1 cellular context compared by ENCODE assay signal in genomic region chr14:103522649-103523582, GRCh38.
TF ChIP-seq lines count a peak whose summit lies in the region.

Gene CKB, minus strand, starts transcription at chr14:103522830. Its CDS starts 337 bp downstream, at chr14:103522493.

TF ChIP-seq in K562, 482 proteins besides CTCF, POLR2A, EP300 and RAD21 (continued from another document and continues in another):
- TF ChIP-seq ZNF407 (IDR thresholded peaks at IDR 0.05; ENCODE audit: low read depth) (no peak), ZBTB7A (IDR thresholded peaks at IDR 0.05; ENCODE audit: borderline replicate concordance, control insufficient read depth, low read depth, low read length) (peak; percentile 68; the same call in 1 of the 2 replicates), SMAD3 (CRISPR knock-in tag; conservative IDR thresholded peaks at IDR 0.05) (no peak), PREB (CRISPR knock-in tag; IDR thresholded peaks at IDR 0.05) (no peak), ZNF324 (CRISPR knock-in tag; IDR thresholded peaks at IDR 0.05) (no peak), ZBTB2 (IDR thresholded peaks at IDR 0.05) (no peak), ZNF174 (CRISPR knock-in tag; IDR thresholded peaks at IDR 0.05) (no peak), TRIM24 (IDR thresholded peaks at IDR 0.05) (no peak), ELF4 (CRISPR knock-in tag; IDR thresholded peaks at IDR 0.05) (no peak), E2F6 (IDR thresholded peaks at IDR 0.05; ENCODE audit: borderline replicate concordance in 1 of 2, extremely low read depth in 1 of 2, insufficient read depth in 1 of 2, insufficient read length in 1 of 2, low read depth in 1 of 2, low read length in 1 of 2, poor library complexity in 1 of 2, severe bottlenecking in 1 of 2) (peak in 1 of 2 experiments; percentile 78), CBX5 (IDR thresholded peaks at IDR 0.05; ENCODE audit: borderline replicate concordance, low read depth) (no peak), CEBPG (CRISPR knock-in tag; IDR thresholded peaks at IDR 0.05) (no peak), CEBPG (tag; conservative IDR thresholded peaks at IDR 0.05 in 1 of 2, IDR thresholded peaks at IDR 0.05 in 1 of 2) (no peak), MEF2A (IDR thresholded peaks at IDR 0.05; ENCODE audit: control insufficient read depth, low read depth, low read length) (peak; percentile 88), ARID1B (IDR thresholded peaks at IDR 0.05) (no peak), HMGXB4 (CRISPR knock-in tag; IDR thresholded peaks at IDR 0.05) (no peak), TRIM25 (IDR thresholded peaks at IDR 0.05; ENCODE audit: borderline replicate concordance) (no peak), ZNF584 (CRISPR knock-in tag; IDR thresholded peaks at IDR 0.05; ENCODE audit: low read depth) (no peak), DMBX1 (CRISPR knock-in tag; IDR thresholded peaks at IDR 0.05; ENCODE audit: borderline replicate concordance) (no peak), PTBP1 (IDR thresholded peaks at IDR 0.05; ENCODE audit: low read depth, low read length) (no peak), THRB (CRISPR knock-in tag; conservative IDR thresholded peaks at IDR 0.05) (no peak), EWSR1 (IDR thresholded peaks at IDR 0.05; ENCODE audit: borderline replicate concordance, low read depth, partially characterized antibody) (no peak), ZBTB12 (CRISPR knock-in tag; IDR thresholded peaks at IDR 0.05) (no peak), GTF2B (IDR thresholded peaks at IDR 0.05; ENCODE audit: extremely low read depth, insufficient read length) (no peak), SREBF1 (IDR thresholded peaks at IDR 0.05; ENCODE audit: borderline replicate concordance, low read depth, low read length) (no peak), NR0B1 (IDR thresholded peaks at IDR 0.05; ENCODE audit: partially characterized antibody) (no peak), MEF2D (tag; conservative IDR thresholded peaks at IDR 0.05; ENCODE audit: low read depth) (peak; percentile 60), HEY1 (CRISPR knock-in tag; IDR thresholded peaks at IDR 0.05; ENCODE audit: borderline replicate concordance) (no peak)
